4 cellular contexts compared by ENCODE assay signal in genomic region chr9:101724271-101724670, GRCh38. TPM values are rescaled to one million over a fixed set of nuclear protein-coding genes. Genes with fewer than 3 reads are reported as not detected.
"Had no signal": no experiment of that assay in that cellular context is flagged by ENCODE, and none has a peak within 500 bp of the region (broad histone marks: within the 10 kb centered on the region; RNA-seq: fewer than 3 reads in every experiment).

No MANE protein-coding gene starts in this region.

RNA-seq across cellular contexts. Expression of gene GRIN3A, which starts 14.2 kb away (rescaled TPM):
- total RNA-seq: LHCN-M2, M059J, MCF 10A, NCI-H460 had no signal
